ENCODE assay signal across 1 cellular context in genomic region chr5:149960272-149961185, GRCh38.
TF ChIP-seq lines count a peak whose summit lies in the region.

TSS of gene SLC26A2 (plus strand) at chr5:149960758. CDS start at chr5:149977653, 16,895 bp downstream.

TF ChIP-seq in HepG2, 621 proteins besides CTCF, POLR2A, EP300 and RAD21 (continued from another document and continues in another):
- TF ChIP-seq UBTF (CRISPR knock-in tag; IDR thresholded peaks at IDR 0.05) (peak; percentile 81), NR0B2 (CRISPR knock-in tag; IDR thresholded peaks at IDR 0.05) (0 out of 2 replicates have a peak, but pooled peaks have one; percentile 28), ZMYM3 (CRISPR knock-in tag; IDR thresholded peaks at IDR 0.05) (peak; percentile 24; the same call in 1 of the 2 replicates), ARNTL (CRISPR knock-in tag; IDR thresholded peaks at IDR 0.05) (peak; percentile 47; the same call in 1 of the 2 replicates), ASH2L (IDR thresholded peaks at IDR 0.05; ENCODE audit: insufficient read length, low read depth, low read length) (peak; percentile 59), YY1 (IDR thresholded peaks at IDR 0.05; ENCODE audit: insufficient read depth, insufficient replicate concordance, low read depth, low read length) (peak; percentile 19), JARID2 (CRISPR knock-in tag; IDR thresholded peaks at IDR 0.05; ENCODE audit: insufficient replicate concordance) (peak; percentile 39), NCOA5 (CRISPR knock-in tag; IDR thresholded peaks at IDR 0.05) (no peak), PAXIP1 (CRISPR knock-in tag; conservative IDR thresholded peaks at IDR 0.05) (0 out of 2 replicates have a peak, but pooled peaks have one; percentile 16), HNF1B (CRISPR knock-in tag; IDR thresholded peaks at IDR 0.05) (peak; percentile 15; the same call in 1 of the 2 replicates), KLF12 (CRISPR knock-in tag; IDR thresholded peaks at IDR 0.05; ENCODE audit: borderline replicate concordance) (no peak), THAP11 (CRISPR knock-in tag; IDR thresholded peaks at IDR 0.05) (peak; percentile 56), ZNF629 (CRISPR knock-in tag; conservative IDR thresholded peaks at IDR 0.05) (no peak), SOX13 (IDR thresholded peaks at IDR 0.05) (no peak), SOX13 (CRISPR knock-in tag; conservative IDR thresholded peaks at IDR 0.05 in 1 of 2, IDR thresholded peaks at IDR 0.05 in 1 of 2) (no peak), TCF12 (IDR thresholded peaks at IDR 0.05) (no peak), TCF12 (CRISPR knock-in tag; IDR thresholded peaks at IDR 0.05) (peak; percentile 66; the same call in 1 of the 2 replicates), KLF16 (CRISPR knock-in tag; IDR thresholded peaks at IDR 0.05) (peak in 1 of 2 experiments; percentile 62; a peak in 2 of 4 replicates), ZNF784 (CRISPR knock-in tag; IDR thresholded peaks at IDR 0.05; ENCODE audit: borderline replicate concordance) (no peak), ETV6 (CRISPR knock-in tag; conservative IDR thresholded peaks at IDR 0.05) (0 out of 2 replicates have a peak, but pooled peaks have one; percentile 40), ZNF34 (CRISPR knock-in tag; IDR thresholded peaks at IDR 0.05; ENCODE audit: borderline replicate concordance) (peak; percentile 10; the same call in 1 of the 2 replicates), ZNF607 (CRISPR knock-in tag; IDR thresholded peaks at IDR 0.05; ENCODE audit: borderline replicate concordance) (peak; percentile 88), ZNF878 (CRISPR knock-in tag; IDR thresholded peaks at IDR 0.05) (0 out of 2 replicates have a peak, but pooled peaks have one; percentile 32), IRF2 (CRISPR knock-in tag; IDR thresholded peaks at IDR 0.05) (peak; percentile 41; the same call in 1 of the 2 replicates), SP4 (CRISPR knock-in tag; IDR thresholded peaks at IDR 0.05) (peak; percentile 76), ZFP36L1 (CRISPR knock-in tag; IDR thresholded peaks at IDR 0.05) (0 out of 2 replicates have a peak, but pooled peaks have one; percentile 9), ZNF816 (CRISPR knock-in tag; IDR thresholded peaks at IDR 0.05; ENCODE audit: borderline replicate concordance) (peak; percentile 63; the same call in 1 of the 2 replicates), POGZ (CRISPR knock-in tag; IDR thresholded peaks at IDR 0.05) (peak; percentile 92), GATAD1 (CRISPR knock-in tag; IDR thresholded peaks at IDR 0.05) (peak; percentile 60), BHLHE40 (IDR thresholded peaks at IDR 0.05; ENCODE audit: low read length) (peak; percentile 58), ZNF333 (CRISPR knock-in tag; IDR thresholded peaks at IDR 0.05; ENCODE audit: borderline replicate concordance) (peak; percentile 84; the same call in 1 of the 2 replicates), IRF9 (CRISPR knock-in tag; IDR thresholded peaks at IDR 0.05; ENCODE audit: borderline replicate concordance) (peak; percentile 19; the same call in 1 of the 2 replicates), CENPT (CRISPR knock-in tag; IDR thresholded peaks at IDR 0.05; ENCODE audit: low read depth) (no peak), ZNF512 (CRISPR knock-in tag; IDR thresholded peaks at IDR 0.05) (no peak), ESRRA (CRISPR knock-in tag; IDR thresholded peaks at IDR 0.05; ENCODE audit: low read depth) (peak; percentile 39; the same call in 1 of the 2 replicates), HOXA3 (CRISPR knock-in tag; IDR thresholded peaks at IDR 0.05) (peak; percentile 64; the same call in 1 of the 2 replicates), DRAP1 (CRISPR knock-in tag; IDR thresholded peaks at IDR 0.05) (peak; percentile 95)
- TF ChIP-seq, protein P1, sequence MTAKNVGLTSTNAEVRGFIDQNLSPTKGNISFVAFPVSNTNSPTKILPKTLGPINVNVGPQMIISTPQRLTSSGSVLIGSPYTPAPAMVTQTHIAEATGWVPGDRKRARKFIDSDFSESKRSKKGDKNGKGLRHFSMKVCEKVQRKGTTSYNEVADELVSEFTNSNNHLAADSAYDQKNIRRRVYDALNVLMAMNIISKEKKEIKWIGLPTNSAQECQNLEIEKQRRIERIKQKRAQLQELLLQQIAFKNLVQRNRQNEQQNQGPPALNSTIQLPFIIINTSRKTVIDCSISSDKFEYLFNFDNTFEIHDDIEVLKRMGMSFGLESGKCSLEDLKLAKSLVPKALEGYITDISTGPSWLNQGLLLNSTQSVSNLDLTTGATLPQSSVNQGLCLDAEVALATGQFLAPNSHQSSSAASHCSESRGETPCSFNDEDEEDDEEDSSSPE (CRISPR knock-in tag; IDR thresholded peaks at IDR 0.05): peak; percentile 54
- TF ChIP-seq, protein P2, sequence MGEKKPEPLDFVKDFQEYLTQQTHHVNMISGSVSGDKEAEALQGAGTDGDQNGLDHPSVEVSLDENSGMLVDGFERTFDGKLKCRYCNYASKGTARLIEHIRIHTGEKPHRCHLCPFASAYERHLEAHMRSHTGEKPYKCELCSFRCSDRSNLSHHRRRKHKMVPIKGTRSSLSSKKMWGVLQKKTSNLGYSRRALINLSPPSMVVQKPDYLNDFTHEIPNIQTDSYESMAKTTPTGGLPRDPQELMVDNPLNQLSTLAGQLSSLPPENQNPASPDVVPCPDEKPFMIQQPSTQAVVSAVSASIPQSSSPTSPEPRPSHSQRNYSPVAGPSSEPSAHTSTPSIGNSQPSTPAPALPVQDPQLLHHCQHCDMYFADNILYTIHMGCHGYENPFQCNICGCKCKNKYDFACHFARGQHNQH (CRISPR knock-in tag; IDR thresholded peaks at IDR 0.05): peak; percentile 57; the same call in 1 of the 2 replicates
- TF ChIP-seq, protein P3, sequence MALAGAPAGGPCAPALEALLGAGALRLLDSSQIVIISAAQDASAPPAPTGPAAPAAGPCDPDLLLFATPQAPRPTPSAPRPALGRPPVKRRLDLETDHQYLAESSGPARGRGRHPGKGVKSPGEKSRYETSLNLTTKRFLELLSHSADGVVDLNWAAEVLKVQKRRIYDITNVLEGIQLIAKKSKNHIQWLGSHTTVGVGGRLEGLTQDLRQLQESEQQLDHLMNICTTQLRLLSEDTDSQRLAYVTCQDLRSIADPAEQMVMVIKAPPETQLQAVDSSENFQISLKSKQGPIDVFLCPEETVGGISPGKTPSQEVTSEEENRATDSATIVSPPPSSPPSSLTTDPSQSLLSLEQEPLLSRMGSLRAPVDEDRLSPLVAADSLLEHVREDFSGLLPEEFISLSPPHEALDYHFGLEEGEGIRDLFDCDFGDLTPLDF (CRISPR knock-in tag; IDR thresholded peaks at IDR 0.05): peak; percentile 61; the same call in 1 of the 2 replicates
- TF ChIP-seq, protein P4, sequence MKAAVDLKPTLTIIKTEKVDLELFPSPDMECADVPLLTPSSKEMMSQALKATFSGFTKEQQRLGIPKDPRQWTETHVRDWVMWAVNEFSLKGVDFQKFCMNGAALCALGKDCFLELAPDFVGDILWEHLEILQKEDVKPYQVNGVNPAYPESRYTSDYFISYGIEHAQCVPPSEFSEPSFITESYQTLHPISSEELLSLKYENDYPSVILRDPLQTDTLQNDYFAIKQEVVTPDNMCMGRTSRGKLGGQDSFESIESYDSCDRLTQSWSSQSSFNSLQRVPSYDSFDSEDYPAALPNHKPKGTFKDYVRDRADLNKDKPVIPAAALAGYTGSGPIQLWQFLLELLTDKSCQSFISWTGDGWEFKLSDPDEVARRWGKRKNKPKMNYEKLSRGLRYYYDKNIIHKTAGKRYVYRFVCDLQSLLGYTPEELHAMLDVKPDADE (CRISPR knock-in tag; IDR thresholded peaks at IDR 0.05): peak; percentile 20; the same call in 1 of the 2 replicates
- TF ChIP-seq, protein P5, sequence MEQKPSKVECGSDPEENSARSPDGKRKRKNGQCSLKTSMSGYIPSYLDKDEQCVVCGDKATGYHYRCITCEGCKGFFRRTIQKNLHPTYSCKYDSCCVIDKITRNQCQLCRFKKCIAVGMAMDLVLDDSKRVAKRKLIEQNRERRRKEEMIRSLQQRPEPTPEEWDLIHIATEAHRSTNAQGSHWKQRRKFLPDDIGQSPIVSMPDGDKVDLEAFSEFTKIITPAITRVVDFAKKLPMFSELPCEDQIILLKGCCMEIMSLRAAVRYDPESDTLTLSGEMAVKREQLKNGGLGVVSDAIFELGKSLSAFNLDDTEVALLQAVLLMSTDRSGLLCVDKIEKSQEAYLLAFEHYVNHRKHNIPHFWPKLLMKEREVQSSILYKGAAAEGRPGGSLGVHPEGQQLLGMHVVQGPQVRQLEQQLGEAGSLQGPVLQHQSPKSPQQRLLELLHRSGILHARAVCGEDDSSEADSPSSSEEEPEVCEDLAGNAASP (CRISPR knock-in tag; IDR thresholded peaks at IDR 0.05; ENCODE audit: borderline replicate concordance): no peak
